Comparison of ENCODE assay signal across 17 cellular contexts in the genomic region with DNA sequence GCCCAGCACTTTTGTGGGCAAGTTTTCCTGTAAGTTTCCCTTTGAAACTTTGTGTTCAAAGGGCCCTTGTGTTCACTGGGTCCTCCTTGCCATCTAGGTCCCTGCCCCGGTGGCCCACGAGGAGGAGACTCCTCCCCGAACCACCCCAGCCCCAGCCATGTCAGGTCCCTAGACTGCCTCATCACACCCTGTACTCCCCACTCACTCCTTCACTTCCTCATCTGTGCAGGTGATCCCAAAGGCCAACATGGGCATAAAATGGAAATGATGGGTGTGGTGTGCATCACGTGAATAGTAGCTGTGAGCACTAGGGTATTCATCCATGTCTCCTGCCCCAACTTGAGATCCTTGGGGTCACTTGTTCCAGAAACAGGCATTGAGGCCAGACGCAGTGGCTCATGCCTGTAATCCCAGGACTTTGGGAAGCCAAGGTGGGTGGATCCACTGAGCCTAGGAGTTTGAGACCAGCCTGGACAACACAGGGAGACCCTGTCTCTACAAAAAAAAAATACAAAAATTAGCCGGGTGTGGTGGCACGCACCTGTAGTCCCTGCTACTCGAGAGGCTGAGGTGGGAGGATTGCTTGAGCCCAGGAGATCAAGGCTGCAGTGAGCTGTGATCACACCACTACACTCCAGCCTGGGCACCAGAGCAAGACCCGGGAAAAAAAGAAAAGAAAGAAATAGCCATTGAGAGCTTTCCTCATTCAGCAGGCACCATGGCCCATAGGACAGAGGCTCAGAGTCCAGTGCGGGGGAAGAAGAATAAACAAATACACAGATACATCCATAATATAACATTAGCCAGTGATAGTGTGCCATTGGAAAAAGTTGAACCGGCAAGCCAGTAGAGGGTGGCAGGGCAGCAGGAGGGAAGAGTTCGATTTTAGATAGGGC.
"Had no signal": no experiment of that assay in that cellular context is flagged by ENCODE, and none has a peak within 500 bp of the region (broad histone marks: within the 10 kb centered on the region; RNA-seq: fewer than 3 reads in every experiment).

No MANE protein-coding gene starts in this region.

- ATAC-seq: activated CD8-positive, alpha-beta T cell treated with anti-CD3 and anti-CD28 coated beads, Interleukin-2, amount 10 ng/mL, durations not matched to agents 7 days and 5 days; natural killer cell; T-helper 17 cell; WTC11 had no signal

- H3K27me3 ChIP-seq: cardiac muscle cell, esophagus muscularis mucosa, stomach had no signal

- H3K4me3 ChIP-seq: cardiac muscle cell, esophagus muscularis mucosa, lung, smooth muscle cell, stomach, thoracic aorta had no signal

- H3K4me2 ChIP-seq: smooth muscle cell had no signal

- DNase-seq: activated CD4-positive, alpha-beta T cell treated with anti-CD3 and anti-CD28 coated beads for 4 hours; activated CD8-positive, alpha-beta memory T cell treated with anti-CD3 and anti-CD28 coated beads, Interleukin-2, amount 50 U/mL, for 4 hours; activated CD8-positive, alpha-beta T cell treated with anti-CD3 and anti-CD28 coated beads, Interleukin-2, amount 10 ng/mL, durations not matched to agents 7 days and 5 days; activated effector memory CD4-positive, alpha-beta T cell treated with anti-CD3 and anti-CD28 coated beads, Interleukin-2, amount 50 U/mL, for 16 hours; activated T-cell treated with anti-CD3 and anti-CD28 coated beads, Interleukin-2, amount 50 U/mL, for 48 hours; islet precursor cell; natural killer cell; stimulated activated CD4-positive, alpha-beta T cell treated with anti-CD3 and anti-CD28 coated beads, Interleukin-4, amount 100 ng/mL, for 4 hours; stimulated activated CD8-positive, alpha-beta memory T cell treated with anti-CD3 and anti-CD28 coated beads, Interleukin-4, amount 100 ng/mL, for 48 hours; stomach; T-helper 17 cell had no signal

- H3K36me3 ChIP-seq: cardiac muscle cell, thoracic aorta had no signal

- H3K9me3 ChIP-seq: esophagus muscularis mucosa, stomach, thoracic aorta had no signal

- H3K27ac ChIP-seq: esophagus muscularis mucosa, thoracic aorta had no signal
